In genomic region chr1:95926331-95926730, GRCh38 we compare ENCODE assay signal across 4 cellular contexts.
"Had no signal": no experiment of that assay in that cellular context is flagged by ENCODE, and none has a peak within 500 bp of the region (broad histone marks: within the 10 kb centered on the region; RNA-seq: fewer than 3 reads in every experiment).

No MANE protein-coding gene starts in this region.

- DNase-seq: H9, HCEC 1CT, IMR-90 had no signal

- H3K4me2 ChIP-seq: GM23338 had no signal

- H2AFZ ChIP-seq: GM23338 had no signal

- ATAC-seq: GM23338 had no signal

- H3K4me3 ChIP-seq: GM23338 had no signal
